8 cellular contexts compared by ENCODE assay signal in genomic region chr9:34993502-34994428, GRCh38. TPM values are rescaled to one million over a fixed set of nuclear protein-coding genes. Genes with fewer than 3 reads are reported as not detected.
DNase-seq lines count a peak whose midpoint lies in the region; ATAC-seq, FAIRE-seq and TF ChIP-seq lines count a peak whose summit lies in the region.

No MANE protein-coding gene starts in this region.

- TF ChIP-seq RAD21 in liver (IDR thresholded peaks at IDR 0.05) (no peak), HepG2 (CRISPR knock-in tag; IDR thresholded peaks at IDR 0.05) (no peak)

- in situ Hi-C loops in HepG2 (cut with HindIII; ENCODE audit: extremely low pct_ligation_motif_present, low pct_unique_long_range_greater_than_20kb): no loop called here

- H3K4me1 ChIP-seq in liver (ENCODE audit: control insufficient read depth in 4 of 4, insufficient read depth in 4 of 4, low read length in 3 of 4): peaks cover 13 to 35% (median 19%) of the 10 kb centered on the region in 4 donors
- H3K4me1 ChIP-seq in HepG2 (ENCODE audit: insufficient read depth, low read length): peaks cover 43% of the 10 kb centered on the region
- peaks cover 26% of the 10 kb centered on the region for H3K4me1 ChIP-seq in iPS-20b (ENCODE audit: insufficient read depth, low read length)
- peaks cover 36 to 75% (median 58%) of the 10 kb centered on the region in 4 donors for H3K4me1 ChIP-seq in stomach

- BruUV-seq in HepG2 (replicated peaks; lab: Mats Ljungman, UMichigan): no TSS peak

- CTCF ChIA-PET in HepG2 (lab: Yijun Ruan, JAX; ENCODE audit: low intra/inter-chr PET ratio, low total read pairs): interaction anchor here (1.4 to 1.5 kb wide), 2 partner anchors 93 to 94 kb away, joined by 3 to 10 read pairs; no protein-coding TSS in a partner anchor

- H3K9me3 ChIP-seq in liver (ENCODE audit: control insufficient read depth in 4 of 4, low read length in 3 of 4) (no peaks in the 10 kb centered on the region), HepG2 (ENCODE audit: low read length) (no peaks in the 10 kb centered on the region), iPS-20b (ENCODE audit: insufficient read depth, low read depth, low read length) (no peaks in the 10 kb centered on the region), stomach (no peaks in the 10 kb centered on the region)

- TF ChIP-seq POLR2A in HepG2 (IDR thresholded peaks at IDR 0.05; ENCODE audit: insufficient read depth in 1 of 2, low read depth in 2 of 2, low read length in 2 of 2): no peak
- TF ChIP-seq POLR2A in stomach (IDR thresholded peaks at IDR 0.05): no peak

- ATAC-seq in HepG2: no peak
- ATAC-seq in HG03135 (IDR thresholded peaks at IDR 0.05; ENCODE audit: unreplicated experiment): no peak
- no peak for ATAC-seq in natural killer cell treated with Interleukin-12 subunit alpha and Interleukin-12 subunit beta and Interleukin-15 and Interleukin-18, amount 100 ng/mL, for 72 hours

- H3K27me3 Mint-ChIP-seq in natural killer cell treated with Interleukin-12 subunit alpha and Interleukin-12 subunit beta and Interleukin-15 and Interleukin-18, amount 100 ng/mL, for 72 hours: peaks cover 0 to 4% of the 10 kb centered on the region in 2 donors

- TF ChIP-seq EP300 in HepG2 (IDR thresholded peaks at IDR 0.05; ENCODE audit: low read depth in 2 of 2, low read length in 2 of 2) (no peak), HepG2 (CRISPR knock-in tag; IDR thresholded peaks at IDR 0.05; ENCODE audit: borderline replicate concordance) (no peak), stomach (IDR thresholded peaks at IDR 0.05) (no peak)

- no peaks in the 10 kb centered on the region for H4K20me1 ChIP-seq in HepG2 (ENCODE audit: insufficient read depth, low read length)

- TF ChIP-seq CTCF in liver (IDR thresholded peaks at IDR 0.05; ENCODE audit: low read depth, low read length, missing input control) (no peak), HepG2 (CRISPR knock-in tag; IDR thresholded peaks at IDR 0.05) (no peak), stomach (IDR thresholded peaks at IDR 0.05) (no peak)

- POLR2A ChIA-PET in HepG2 (lab: Yijun Ruan, JAX): interaction anchor here (1.2 kb wide), 2 partner anchors 54 to 78 kb away, joined by 3 read pairs; no protein-coding TSS in a partner anchor

- no peak for FAIRE-seq in HepG2 (lab: Jason Lieb, UNC)

- H3K27me3 ChIP-seq in liver (ENCODE audit: control insufficient read depth in 4 of 4, insufficient read depth in 4 of 4, low read length in 3 of 4) (no peaks in the 10 kb centered on the region), HepG2 (ENCODE audit: control insufficient read depth in 1 of 2, insufficient read depth in 2 of 2, low read length in 2 of 2) (no peaks in the 10 kb centered on the region; a peak in 1 of 5 replicates), iPS-20b (ENCODE audit: insufficient read depth, low read length) (no peaks in the 10 kb centered on the region), stomach (no peaks in the 10 kb centered on the region)

- no peak overlapping the region for H3K4me3 ChIP-seq in liver (ENCODE audit: low read depth in 1 of 3, low read length in 3 of 3)
- no peak overlapping the region for H3K4me3 ChIP-seq in HepG2 (replicated peaks in 1 of 3; ENCODE audit: insufficient read depth in 1 of 3, low read depth in 2 of 3, low read length in 3 of 3)
- peak overlapping the region; percentile 12; the same call in 1 of the 2 replicates for H3K4me3 ChIP-seq in iPS-20b (ENCODE audit: low read length)
- H3K4me3 ChIP-seq in stomach: no peak overlapping the region

- no peaks in the 10 kb centered on the region for H3K9me3 Mint-ChIP-seq in natural killer cell treated with Interleukin-12 subunit alpha and Interleukin-12 subunit beta and Interleukin-15 and Interleukin-18, amount 100 ng/mL, for 72 hours

- intact Hi-C loops in HepG2 (cut with micrococcal nuclease; ENCODE audit: unreplicated experiment) (loop anchor here (1.0 kb wide), 1 partner anchor 94 kb away; no protein-coding TSS in a partner anchor), stomach (cut with DNase I; ENCODE audit: low total_unique reads) (no loop called here)

- H2AFZ ChIP-seq in HepG2 (ENCODE audit: low read length): no peak overlapping the region

- 60% methylated on average over 10 of the region's 10 CpGs for WGBS in liver
- 65% methylated on average over 7 of the region's 10 CpGs for WGBS in HepG2 (ENCODE audit: low lambda C conversion rate)
- WGBS in stomach, 5 donors: 33 to 44% (median 37%) methylated on average over 10 of the region's 10 CpGs

- H3K27ac Mint-ChIP-seq in natural killer cell treated with Interleukin-12 subunit alpha and Interleukin-12 subunit beta and Interleukin-15 and Interleukin-18, amount 100 ng/mL, for 72 hours: no peak overlapping the region

- no peaks in the 10 kb centered on the region for H3K36me3 ChIP-seq in liver (ENCODE audit: control insufficient read depth in 4 of 4, insufficient read depth in 3 of 4, low read depth in 1 of 4, low read length in 3 of 4)
- H3K36me3 ChIP-seq in HepG2 (replicated peaks in 1 of 2; ENCODE audit: control insufficient read depth in 1 of 2, insufficient read depth in 2 of 2, low read length in 2 of 2): no peaks in the 10 kb centered on the region
- peaks cover 61% of the 10 kb centered on the region for H3K36me3 ChIP-seq in iPS-20b (ENCODE audit: insufficient read depth, low read depth, low read length)
- H3K36me3 ChIP-seq in stomach: peaks cover 11 to 23% (median 17%) of the 10 kb centered on the region in 4 donors

- no peaks in the 10 kb centered on the region for H3K79me2 ChIP-seq in HepG2 (ENCODE audit: insufficient read depth, low read length)

- H3K27ac ChIP-seq in liver (ENCODE audit: low read depth in 1 of 2, low read length in 2 of 2) (peak overlapping the region; percentile 45 to 48), HepG2 (ENCODE audit: extremely low read length, insufficient read depth, low read length) (no peak overlapping the region), iPS-20b (ENCODE audit: low read length) (peak overlapping the region; percentile 97), stomach (peak overlapping the region; percentile 67 to 99 (median 91))

- peaks cover 24 to 26% of the 10 kb centered on the region in 2 donors for H3K4me1 Mint-ChIP-seq in natural killer cell treated with Interleukin-12 subunit alpha and Interleukin-12 subunit beta and Interleukin-15 and Interleukin-18, amount 100 ng/mL, for 72 hours (ENCODE audit: low read depth in 2 of 2)

- no peak overlapping the region for H3K4me2 ChIP-seq in HepG2 (ENCODE audit: low read depth, low read length)

- H3K9ac ChIP-seq in liver (ENCODE audit: low read depth in 1 of 2, low read length in 2 of 2) (no peak overlapping the region), HepG2 (ENCODE audit: insufficient read depth, low read depth, low read length) (no peak overlapping the region), iPS-20b (ENCODE audit: low read depth, low read length) (peak overlapping the region; percentile 90; the same call in 1 of the 2 replicates)

- no peak overlapping the region for H3K4me3 Mint-ChIP-seq in natural killer cell treated with Interleukin-12 subunit alpha and Interleukin-12 subunit beta and Interleukin-15 and Interleukin-18, amount 100 ng/mL, for 72 hours

- DNase-seq in HepG2 (ENCODE audit: low spot score): no peak
- DNase-seq in astrocyte of the hippocampus (ENCODE audit: low read depth, low spot score): peak; percentile 91
- DNase-seq in stomach: peak; percentile 35
- no peak for DNase-seq in T-helper 2 cell
- no peak for DNase-seq in natural killer cell treated with Interleukin-12 subunit alpha and Interleukin-12 subunit beta and Interleukin-15 and Interleukin-18, amount 100 ng/mL, for 72 hours (ENCODE audit: low spot score)

- no peaks in the 10 kb centered on the region for H3K36me3 Mint-ChIP-seq in natural killer cell treated with Interleukin-12 subunit alpha and Interleukin-12 subunit beta and Interleukin-15 and Interleukin-18, amount 100 ng/mL, for 72 hours

RNA-seq across cellular contexts. Expression of gene DNAJB5, which starts 4.2 kb away (rescaled TPM):
- 1 to 10 TPM; 1.4 to 2.1 TPM for total RNA-seq in liver
- 1 to 10 TPM in 1 of 2 donors, under 1 TPM in 1; 0.76 to 2.3 TPM for polyA plus RNA-seq in liver
- 0.69 and 0.90 TPM in 2 replicates for total RNA-seq in HepG2 (2016; rRNA removed; fragmentation: Illumina TruSeq; extraction: Trizol)
- 0.20 and 0.26 TPM in 2 replicates for total RNA-seq in HepG2 (2016; cell fraction: cytosol; rRNA removed; fragmentation: Illumina TruSeq; extraction: Trizol; ENCODE audit: low read depth)
- 0.65 and 0.94 TPM in 2 replicates for total RNA-seq in HepG2 (2016; cell fraction: insoluble cytoplasmic fraction; rRNA removed; fragmentation: Illumina TruSeq; extraction: Trizol)
- total RNA-seq in HepG2 (2016; cell fraction: membrane; rRNA removed; fragmentation: Illumina TruSeq; extraction: Trizol): 0.68 and 0.96 TPM in 2 replicates
- 0.37 and 0.88 TPM in 2 replicates for total RNA-seq in HepG2 (2016; cell fraction: nucleus; rRNA removed; fragmentation: Illumina TruSeq; extraction: Trizol)
- 0.40 and 0.54 TPM in 2 replicates for polyA plus RNA-seq in HepG2 (2011; rRNA removed)
- 0.50 and 0.63 TPM in 2 replicates for polyA plus RNA-seq in HepG2 (2011; cell fraction: cytosol; rRNA removed)
- polyA plus RNA-seq in HepG2 (2011; cell fraction: nucleus; rRNA removed): 0.39 and 0.48 TPM in 2 replicates
- polyA plus RNA-seq in HepG2 (2012): 1.2 and 1.3 TPM in 2 replicates
- 0.54 and 0.57 TPM in 2 replicates for polyA plus RNA-seq in HepG2 (2016; cell fraction: cytosol; fragmentation: Illumina TruSeq; extraction: Trizol; ENCODE audit: low read depth)
- polyA plus RNA-seq in HepG2 (2016; cell fraction: insoluble cytoplasmic fraction; fragmentation: Illumina TruSeq; extraction: Trizol; ENCODE audit: low read depth): 1.7 and 1.9 TPM in 2 replicates
- polyA plus RNA-seq in HepG2 (2016; cell fraction: membrane; fragmentation: Illumina TruSeq; extraction: Trizol; ENCODE audit: low read depth): 0.74 and 1.1 TPM in 2 replicates
- polyA plus RNA-seq in HepG2 (2016; cell fraction: nucleus; fragmentation: Illumina TruSeq; extraction: Trizol; ENCODE audit: insufficient read depth, low read depth): 1.3 and 1.4 TPM in 2 replicates
- 0.22 and 2.4 TPM in 2 replicates for polyA minus RNA-seq in HepG2 (2011; rRNA and poly(A)+ RNA removed; ENCODE audit: low replicate concordance)
- not detected in 2 replicates for polyA minus RNA-seq in HepG2 (2011; cell fraction: cytosol; rRNA and poly(A)+ RNA removed)
- polyA minus RNA-seq in HepG2 (2011; cell fraction: nucleus; rRNA and poly(A)+ RNA removed): 0.25 and 0.52 TPM in 2 replicates
- 10 to 100 TPM in 3 of 5 donors, 1 to 10 TPM in 2; 1.2 to 79.0 (median 24.0) TPM for total RNA-seq in stomach
- polyA plus RNA-seq in stomach: 10 to 100 TPM in 1 of 3 donors, 1 to 10 TPM in 2; 7.6 to 35.8 (median 7.7) TPM
- 1 to 10 TPM; 1.7 to 5.0 TPM for total RNA-seq in natural killer cell treated with Interleukin-12 subunit alpha and Interleukin-12 subunit beta and Interleukin-15 and Interleukin-18, amount 100 ng/mL, for 72 hours

RNA-seq across cellular contexts. Expression of gene PHF24, which starts 35.7 kb away (rescaled TPM):
- total RNA-seq in liver (under 1 TPM; 0.05 to 0.17 TPM), HepG2 (2016; rRNA removed; fragmentation: Illumina TruSeq; extraction: Trizol) (not detected in 2 replicates), stomach (under 1 TPM in 1 of 5 donors, not detected in 4; 0.92 TPM)
- polyA plus RNA-seq in liver (under 1 TPM; 0.01 to 0.03 TPM), HepG2 (2011; rRNA removed) (0.05 TPM in 1 of 2 replicates, not detected in the other), stomach (under 1 TPM in 2 of 3 donors, not detected in 1; 0.05 to 0.06 TPM)
- not detected in 2 replicates for total RNA-seq in HepG2 (2016; cell fraction: cytosol; rRNA removed; fragmentation: Illumina TruSeq; extraction: Trizol; ENCODE audit: low read depth)
- total RNA-seq in HepG2 (2016; cell fraction: insoluble cytoplasmic fraction; rRNA removed; fragmentation: Illumina TruSeq; extraction: Trizol): not detected in 2 replicates
- total RNA-seq in HepG2 (2016; cell fraction: membrane; rRNA removed; fragmentation: Illumina TruSeq; extraction: Trizol): not detected in 2 replicates
- total RNA-seq in HepG2 (2016; cell fraction: nucleus; rRNA removed; fragmentation: Illumina TruSeq; extraction: Trizol): not detected in 2 replicates
- polyA plus RNA-seq in HepG2 (2011; cell fraction: cytosol; rRNA removed): not detected in 2 replicates
- polyA plus RNA-seq in HepG2 (2011; cell fraction: nucleus; rRNA removed): not detected in 2 replicates
- polyA plus RNA-seq in HepG2 (2012): not detected in 2 replicates
- not detected in 2 replicates for polyA plus RNA-seq in HepG2 (2016; cell fraction: cytosol; fragmentation: Illumina TruSeq; extraction: Trizol; ENCODE audit: low read depth)
- not detected in 2 replicates for polyA plus RNA-seq in HepG2 (2016; cell fraction: insoluble cytoplasmic fraction; fragmentation: Illumina TruSeq; extraction: Trizol; ENCODE audit: low read depth)
- polyA plus RNA-seq in HepG2 (2016; cell fraction: membrane; fragmentation: Illumina TruSeq; extraction: Trizol; ENCODE audit: low read depth): not detected in 2 replicates
- not detected in 2 replicates for polyA plus RNA-seq in HepG2 (2016; cell fraction: nucleus; fragmentation: Illumina TruSeq; extraction: Trizol; ENCODE audit: insufficient read depth, low read depth)
- 0.10 TPM in 1 of 2 replicates, not detected in the other for polyA minus RNA-seq in HepG2 (2011; rRNA and poly(A)+ RNA removed; ENCODE audit: low replicate concordance)
- polyA minus RNA-seq in HepG2 (2011; cell fraction: cytosol; rRNA and poly(A)+ RNA removed): not detected in 2 replicates
- not detected in 2 replicates for polyA minus RNA-seq in HepG2 (2011; cell fraction: nucleus; rRNA and poly(A)+ RNA removed)
- total RNA-seq in natural killer cell treated with Interleukin-12 subunit alpha and Interleukin-12 subunit beta and Interleukin-15 and Interleukin-18, amount 100 ng/mL, for 72 hours: not detected

Comparison
In these comparisons a context has a peak if more than half of its experiments do, and no peak if none do; other contexts are left out.
1. DNase-seq: peak in astrocyte of the hippocampus (single experiment) and stomach (single experiment); none in HepG2 (single experiment), T-helper 2 cell (0 of 5) and natural killer cell treated with Interleukin-12 subunit alpha and Interleukin-12 subunit beta and Interleukin-15 and Interleukin-18, amount 100 ng/mL, for 72 hours (single experiment).